Comparison of ENCODE assay signal across 1 cellular context in the genomic region with DNA sequence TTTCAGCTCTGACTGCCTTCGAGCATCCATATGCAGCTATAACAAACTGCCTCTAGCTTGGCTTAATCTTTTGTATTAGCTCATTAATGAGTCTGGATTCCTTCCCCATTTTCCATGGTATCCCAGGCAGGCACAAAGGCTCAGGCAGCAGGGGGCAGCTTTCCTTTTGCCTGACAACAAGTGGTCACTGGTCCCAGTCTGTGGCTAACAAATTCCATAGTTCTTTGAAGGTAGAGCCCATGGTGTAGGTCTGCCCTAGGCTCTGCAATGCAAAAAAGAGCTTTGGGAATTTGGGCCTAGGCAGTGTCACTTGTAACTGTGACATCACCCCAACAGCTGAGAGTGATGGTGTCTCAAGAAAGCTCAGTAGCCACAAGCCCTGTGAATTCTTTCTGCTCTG.
A peak's percentile ranks its signal among the peaks of the same experiment; 100 is the strongest.
TF ChIP-seq lines count a peak whose summit lies in the region.

No MANE protein-coding gene starts in this region.

TF ChIP-seq in WTC11, 78 proteins besides CTCF, POLR2A, EP300 and RAD21 (continued from another document):
- TF ChIP-seq TEAD1 (CRISPR knock-in tag; IDR thresholded peaks at IDR 0.05) (0 out of 2 replicates have a peak, but pooled peaks have one; percentile 58), ETV6 (CRISPR knock-in tag; IDR thresholded peaks at IDR 0.05) (0 out of 2 replicates have a peak, but pooled peaks have one; percentile 16)
- TF ChIP-seq, protein P1, sequence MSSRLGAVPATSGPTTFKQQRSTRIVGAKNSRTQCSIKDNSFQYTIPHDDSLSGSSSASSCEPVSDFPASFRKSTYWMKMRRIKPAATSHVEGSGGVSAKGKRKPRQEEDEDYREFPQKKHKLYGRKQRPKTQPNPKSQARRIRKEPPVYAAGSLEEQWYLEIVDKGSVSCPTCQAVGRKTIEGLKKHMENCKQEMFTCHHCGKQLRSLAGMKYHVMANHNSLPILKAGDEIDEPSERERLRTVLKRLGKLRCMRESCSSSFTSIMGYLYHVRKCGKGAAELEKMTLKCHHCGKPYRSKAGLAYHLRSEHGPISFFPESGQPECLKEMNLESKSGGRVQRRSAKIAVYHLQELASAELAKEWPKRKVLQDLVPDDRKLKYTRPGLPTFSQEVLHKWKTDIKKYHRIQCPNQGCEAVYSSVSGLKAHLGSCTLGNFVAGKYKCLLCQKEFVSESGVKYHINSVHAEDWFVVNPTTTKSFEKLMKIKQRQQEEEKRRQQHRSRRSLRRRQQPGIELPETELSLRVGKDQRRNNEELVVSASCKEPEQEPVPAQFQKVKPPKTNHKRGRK (CRISPR knock-in tag; IDR thresholded peaks at IDR 0.05; ENCODE audit: borderline replicate concordance): no peak
TF ChIP-seq in WTC11: peak in this region for 4.
